20 cellular contexts compared by ENCODE assay signal in genomic region chr4:85595098-85595775, GRCh38.
DNase-seq lines count a peak whose midpoint lies in the region; ATAC-seq and TF ChIP-seq lines count a peak whose summit lies in the region.
"Had no signal": no experiment of that assay in that cellular context is flagged by ENCODE, and none has a peak within 500 bp of the region (broad histone marks: within the 10 kb centered on the region; RNA-seq: fewer than 3 reads in every experiment).

No MANE protein-coding gene starts in this region.

- 32 to 49% methylated on average over 6 of the region's 6 CpGs for WGBS in testis, 2 donors

- H3K27me3 ChIP-seq in left ventricle myocardium inferior (ENCODE audit: low read depth): no peaks in the 10 kb centered on the region
- H3K27me3 ChIP-seq in neutrophil: no peaks in the 10 kb centered on the region
- no peaks in the 10 kb centered on the region for H3K27me3 ChIP-seq in lower lobe of right lung (ENCODE audit: low read depth)
- no peaks in the 10 kb centered on the region for H3K27me3 ChIP-seq in testis
- H3K27me3 ChIP-seq: BLaER1 treated with 17β-estradiol and CSF1 and Interleukin-3, amounts not matched to agents 10 nM and 100 nM had no signal

- H3K27ac ChIP-seq in left ventricle myocardium inferior (replicated peaks): peak overlapping the region; percentile 73
- peak overlapping the region; percentile 8 for H3K27ac ChIP-seq in neutrophil
- H3K27ac ChIP-seq in lower lobe of right lung: no peak overlapping the region
- no peak overlapping the region for H3K27ac ChIP-seq in testis
- H3K27ac ChIP-seq: A549; BLaER1 treated with 17β-estradiol and CSF1 and Interleukin-3, amounts not matched to agents 10 nM and 100 nM; SK-N-MC had no signal

- intact Hi-C loops in left ventricle myocardium inferior (cut with micrococcal nuclease): no loop called here
- intact Hi-C loops in lower lobe of right lung (cut with DNase I): no loop called here
- intact Hi-C loops in testis (cut with DNase I; ENCODE audit: low total_unique reads): no loop called here

- DNase-seq in LNCaP clone FGC (ENCODE audit: low read depth) (peak; percentile 8), dermis blood vessel endothelial cell (peak; percentile 47), left ventricle myocardium inferior (no peak), lower lobe of right lung (no peak), testis (no peak), MV-4-11 (lab: John Stamatoyannopoulos, UW) (no peak)
- DNase-seq in activated effector memory CD4-positive, alpha-beta T cell treated with Interleukin-2 at 50 U/mL for 16 hours: no peak
- DNase-seq: CD8-positive, alpha-beta memory T cell; DMS79; GOT3; NCI-H1417; NCI-H187; NCI-H2107; NCI-H345; NCI-H524 treated with DMSO at 0.1 percent for 48 hours had no signal

- H3K4me1 ChIP-seq in left ventricle myocardium inferior (peaks cover 22% of the 10 kb centered on the region), neutrophil (ENCODE audit: control insufficient read depth in 1 of 2, insufficient read depth in 1 of 2, low read depth in 1 of 2, low read length in 1 of 2) (peaks cover 11 to 18% of the 10 kb centered on the region in 2 experiments), lower lobe of right lung (no peaks in the 10 kb centered on the region), testis (peaks cover 11% of the 10 kb centered on the region)
- H3K4me1 ChIP-seq: A549; BLaER1 treated with 17β-estradiol and CSF1 and Interleukin-3, amounts not matched to agents 10 nM and 100 nM had no signal

- no peak for ATAC-seq in lower lobe of right lung
- ATAC-seq: A549, Panc1 had no signal

- H3K4me3 ChIP-seq in LNCaP clone FGC (ENCODE audit: low read depth, low read length) (no peak overlapping the region), left ventricle myocardium inferior (peak overlapping the region; percentile 20), neutrophil (ENCODE audit: low read depth in 1 of 2, low read length in 1 of 2) (no peak overlapping the region), lower lobe of right lung (no peak overlapping the region), testis (no peak overlapping the region)
- H3K4me3 ChIP-seq: A549; BLaER1 treated with 17β-estradiol and CSF1 and Interleukin-3, amounts not matched to agents 10 nM and 100 nM; SK-N-MC had no signal

- TF ChIP-seq CTCF in LNCaP clone FGC (IDR thresholded peaks at IDR 0.05; ENCODE audit: control insufficient read depth, extremely low read depth, insufficient read depth): no peak
- no peak for TF ChIP-seq CTCF in left ventricle myocardium inferior (IDR thresholded peaks at IDR 0.05; ENCODE audit: borderline replicate concordance)
- TF ChIP-seq CTCF in neutrophil (IDR thresholded peaks at IDR 0.05): no peak
- no peak for TF ChIP-seq CTCF in lower lobe of right lung (IDR thresholded peaks at IDR 0.05)
- no peak for TF ChIP-seq CTCF in testis (IDR thresholded peaks at IDR 0.05)

- TF ChIP-seq POLR2A in testis (IDR thresholded peaks at IDR 0.05): no peak

- H3K9me3 ChIP-seq in left ventricle myocardium inferior (replicated peaks) (no peaks in the 10 kb centered on the region), neutrophil (no peaks in the 10 kb centered on the region), lower lobe of right lung (no peaks in the 10 kb centered on the region), testis (no peaks in the 10 kb centered on the region)
- H3K9me3 ChIP-seq: A549; BLaER1 treated with 17β-estradiol and CSF1 and Interleukin-3, amounts not matched to agents 10 nM and 100 nM had no signal

- H3K36me3 ChIP-seq in left ventricle myocardium inferior (no peaks in the 10 kb centered on the region), neutrophil (no peaks in the 10 kb centered on the region), lower lobe of right lung (no peaks in the 10 kb centered on the region), testis (ENCODE audit: low read depth, missing control alignments) (no peaks in the 10 kb centered on the region)
- H3K36me3 ChIP-seq: BLaER1 treated with 17β-estradiol and CSF1 and Interleukin-3, amounts not matched to agents 10 nM and 100 nM had no signal

Comparison
In these comparisons a context has a peak if more than half of its experiments do, and no peak if none do; other contexts are left out.
1. DNase-seq: peak in LNCaP clone FGC (single experiment) and dermis blood vessel endothelial cell (single experiment); none in left ventricle myocardium inferior (single experiment), lower lobe of right lung (single experiment), testis (single experiment), activated effector memory CD4-positive, alpha-beta T cell treated with Interleukin-2 at 50 U/mL for 16 hours (single experiment) and MV-4-11 (single experiment).
2. H3K27ac ChIP-seq: peak in left ventricle myocardium inferior (single experiment) and neutrophil (single experiment); none in lower lobe of right lung (single experiment) and testis (0 of 2).